8 cellular contexts compared by ENCODE assay signal in genomic region chr3:23202921-23203650, GRCh38. TPM values are rescaled to one million over a fixed set of nuclear protein-coding genes. Genes with fewer than 3 reads are reported as not detected.
DNase-seq lines count a peak whose midpoint lies in the region; ATAC-seq and TF ChIP-seq lines count a peak whose summit lies in the region.

UBE2E2 (plus strand) TSS chr3:23203327.

- H3K27me3 ChIP-seq in mononuclear cell (ENCODE audit: insufficient read depth, low read length): peaks cover 5% of the 10 kb centered on the region

- TF ChIP-seq CTCF in AG04449 (IDR thresholded peaks at IDR 0.05; ENCODE audit: insufficient read depth, low read length, missing control alignments): no peak
- no peak for TF ChIP-seq CTCF in epithelial cell of proximal tubule (conservative IDR thresholded peaks at IDR 0.05; ENCODE audit: low read depth, low read length)

- H3K9me3 ChIP-seq in mononuclear cell (ENCODE audit: low read depth, low read length): no peaks in the 10 kb centered on the region

- POLR2A ChIA-PET in AG04449 (lab: Yijun Ruan, JAX): no interaction called here

- CTCF ChIA-PET in AG04449 (lab: Yijun Ruan, JAX): no interaction called here

- no peak for DNase-seq in AG04449 (ENCODE audit: low read depth, low spot score)
- peak; percentile 15 for DNase-seq in NCI-H510A treated with DMSO at 0.1 percent for 48 hours (lab: John Stamatoyannopoulos, UW)
- DNase-seq in activated T-cell treated with anti-CD3 and anti-CD28 coated beads, Interleukin-2, amount 50 U/mL, for 1 hour: peak; percentile 68
- DNase-seq in epithelial cell of proximal tubule (ENCODE audit: low read depth): no peak
- peak; percentile 6 to 53 for DNase-seq in stimulated activated CD8-positive, alpha-beta memory T cell treated with anti-CD3 and anti-CD28 coated beads, Interleukin-7, amount 100 ng/mL, for 4 hours (ENCODE audit: low read depth in 2 of 2)

- H3K4me3 ChIP-seq in AG04449 (ENCODE audit: low read depth, low read length): peak within 1 kb of the TSS; percentile 94
- peak within 1 kb of the TSS; percentile 84 for H3K4me3 ChIP-seq in epithelial cell of proximal tubule (ENCODE audit: low read depth, low read length)
- H3K4me3 ChIP-seq in mononuclear cell (ENCODE audit: low read length): peak within 1 kb of the TSS; percentile 66

- ATAC-seq in GM18868 (IDR thresholded peaks at IDR 0.05; ENCODE audit: unreplicated experiment) (peak; percentile 65), HG03064 (IDR thresholded peaks at IDR 0.05; ENCODE audit: low read depth, unreplicated experiment) (peak; percentile 68)

- H3K4me1 ChIP-seq in mononuclear cell (ENCODE audit: insufficient read depth, low read length): peaks cover 10% of the 10 kb centered on the region

RNA-seq across cellular contexts. Expression of gene UBE2E2, which starts in this region (rescaled TPM):
- total RNA-seq in epithelial cell of proximal tubule: 32.5 and 98.0 TPM in 2 replicates
- total RNA-seq in mononuclear cell: 53.9 TPM

Comparison
In these comparisons a context has a peak if more than half of its experiments do, and no peak if none do; other contexts are left out.
1. DNase-seq: peak in NCI-H510A treated with DMSO at 0.1 percent for 48 hours (single experiment), activated T-cell treated with anti-CD3 and anti-CD28 coated beads, Interleukin-2, amount 50 U/mL, for 1 hour (single experiment) and stimulated activated CD8-positive, alpha-beta memory T cell treated with anti-CD3 and anti-CD28 coated beads, Interleukin-7, amount 100 ng/mL, for 4 hours (2 of 2); none in AG04449 (single experiment) and epithelial cell of proximal tubule (single experiment).
2. Peak in every context shown above with its lines, with median percentiles within 50 percentile points of each other: H3K4me3 ChIP-seq.